ENCODE assay signal across 10 cellular contexts in the genomic region with DNA sequence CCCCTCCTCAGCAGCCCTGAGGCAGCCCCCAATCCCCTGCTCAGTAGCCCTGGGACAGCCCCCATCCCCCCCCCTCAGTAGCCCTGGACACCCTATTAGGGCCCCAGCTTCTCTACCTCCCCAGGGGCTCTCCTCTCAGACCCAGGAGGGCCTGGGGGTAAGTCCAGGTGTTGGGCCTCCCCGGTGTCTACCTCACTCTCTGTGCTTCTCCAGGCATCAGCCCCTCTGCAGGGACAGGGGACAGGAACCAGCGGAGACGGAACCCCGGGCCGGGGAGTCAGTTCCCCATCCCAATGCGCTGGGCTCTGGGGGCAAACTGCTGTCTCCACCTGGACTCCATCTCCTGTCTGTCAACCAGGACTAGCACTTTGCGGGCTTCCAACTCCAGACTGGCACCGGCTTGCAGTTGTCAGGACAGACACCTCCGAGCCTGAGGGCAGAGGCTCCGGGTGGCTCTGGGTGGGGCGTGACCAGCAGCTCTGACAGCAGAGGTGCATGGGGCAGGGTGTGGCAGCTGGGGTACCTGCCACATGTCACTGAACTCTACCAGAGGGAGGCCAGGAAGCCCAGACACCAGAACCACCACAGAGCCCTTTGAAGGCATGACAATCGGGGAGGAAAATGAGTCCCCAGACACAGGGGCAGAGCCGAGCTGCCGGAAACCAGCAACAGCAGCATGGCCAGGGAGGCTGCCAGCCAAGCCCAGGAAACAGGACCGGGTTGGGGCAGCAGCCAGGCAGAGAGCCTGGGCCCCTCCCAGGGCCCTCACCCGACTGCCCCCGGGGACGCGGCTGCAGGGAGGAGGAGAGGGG. TPM values are rescaled to one million over a fixed set of nuclear protein-coding genes. Genes with fewer than 3 reads are reported as not detected.
DNase-seq lines count a peak whose midpoint lies in the region; ATAC-seq and TF ChIP-seq lines count a peak whose summit lies in the region.
"Had no signal": no experiment of that assay in that cellular context is flagged by ENCODE, and none has a peak within 500 bp of the region (broad histone marks: within the 10 kb centered on the region; RNA-seq: fewer than 3 reads in every experiment).

No MANE protein-coding gene starts in this region.

- ATAC-seq in gastrocnemius medialis (peak; percentile 69 to 72), HG03520 (IDR thresholded peaks at IDR 0.05; ENCODE audit: unreplicated experiment) (no peak)

- intact Hi-C loops in gastrocnemius medialis (cut with DNase I; ENCODE audit: low total_unique reads) = no loop called here
- intact Hi-C loops in esophagus muscularis mucosa (cut with DNase I) = no loop called here

- peaks cover 21% of the 10 kb centered on the region for H3K4me1 ChIP-seq in CD8-positive, alpha-beta memory T cell (ENCODE audit: insufficient read depth, low read length)
- peaks cover 27 to 28% of the 10 kb centered on the region in 2 donors for H3K4me1 ChIP-seq in gastrocnemius medialis
- H3K4me1 ChIP-seq in esophagus muscularis mucosa = peaks cover 4 to 15% (median 12%) of the 10 kb centered on the region in 4 donors

- H3K4me1 Mint-ChIP-seq in CD8-positive, alpha-beta memory T cell = peaks cover 5 to 13% (median 5%) of the 10 kb centered on the region in 3 donors

- POLR2A ChIA-PET in CD8-positive, alpha-beta memory T cell (lab: Charles Lee) = interaction anchor here (0.5 to 0.9 kb wide), 2 partner anchors 131 to 1739 kb away, joined by 3 to 4 read pairs; no protein-coding TSS in a partner anchor

- CTCF ChIA-PET in CD8-positive, alpha-beta memory T cell (lab: Charles Lee) = interaction anchor here (0.6 to 1.3 kb wide), 2 partner anchors 11 to 50 kb away, joined by 3 to 7 read pairs; no protein-coding TSS in a partner anchor

- peak overlapping the region in 6 of 7 donors; percentile 23 to 68 (median 46) for H3K4me3 Mint-ChIP-seq in CD8-positive, alpha-beta memory T cell

- 73% methylated on average over 2 of the region's 19 CpGs for WGBS in esophagus muscularis mucosa

- peak overlapping the region in 6 of 8 donors; percentile 22 to 88 (median 54) for H3K27ac Mint-ChIP-seq in CD8-positive, alpha-beta memory T cell

- H3K27ac ChIP-seq in CD8-positive, alpha-beta memory T cell (ENCODE audit: low read depth, low read length) = no peak overlapping the region
- peak overlapping the region; percentile 67 to 91 (median 77) for H3K27ac ChIP-seq in gastrocnemius medialis
- no peak overlapping the region for H3K27ac ChIP-seq in esophagus muscularis mucosa (replicated peaks in 1 of 4)
- H3K27ac ChIP-seq: tibial artery had no signal

- TF ChIP-seq CTCF in gastrocnemius medialis (IDR thresholded peaks at IDR 0.05 in 4 of 5, conservative IDR thresholded peaks at IDR 0.05 in 1 of 5) (no peak), esophagus muscularis mucosa (IDR thresholded peaks at IDR 0.05) (no peak)

- no peaks in the 10 kb centered on the region for H3K9me3 ChIP-seq in CD8-positive, alpha-beta memory T cell (ENCODE audit: low read length)
- no peaks in the 10 kb centered on the region for H3K9me3 ChIP-seq in gastrocnemius medialis
- no peaks in the 10 kb centered on the region for H3K9me3 ChIP-seq in esophagus muscularis mucosa
- H3K9me3 ChIP-seq: tibial artery had no signal

- peaks cover 2 to 4% of the 10 kb centered on the region in 2 donors for H3K27me3 Mint-ChIP-seq in CD8-positive, alpha-beta memory T cell

- DNase-seq in CD8-positive, alpha-beta memory T cell = peak; percentile 26 to 81 (median 71)
- DNase-seq in T-helper 9 cell = peak; percentile 44
- DNase-seq in anterior cingulate cortex (lab: John Stamatoyannopoulos, UW) = peak in 52 of 58 donors; percentile 13 to 79 (median 50)
- DNase-seq in gastrocnemius medialis = peak; percentile 41 to 77
- no peak for DNase-seq in HT-29 (ENCODE audit: low spot score)
- DNase-seq in esophagus muscularis mucosa (ENCODE audit: extremely low spot score) = no peak
- DNase-seq in ureter (ENCODE audit: low spot score) = no peak
- DNase-seq: aorta, tibial artery had no signal

- H3K36me3 Mint-ChIP-seq in CD8-positive, alpha-beta memory T cell = no peaks in the 10 kb centered on the region

- H3K9me3 Mint-ChIP-seq in CD8-positive, alpha-beta memory T cell = no peaks in the 10 kb centered on the region

- TF ChIP-seq POLR2A in gastrocnemius medialis (IDR thresholded peaks at IDR 0.05) = peak in 1 of 2 donors; percentile 26
- TF ChIP-seq POLR2A in esophagus muscularis mucosa (IDR thresholded peaks at IDR 0.05; ENCODE audit: low read depth) = no peak

- H3K27me3 ChIP-seq in CD8-positive, alpha-beta memory T cell (ENCODE audit: insufficient read depth, low read length, poor library complexity, severe bottlenecking) = no peaks in the 10 kb centered on the region
- no peaks in the 10 kb centered on the region for H3K27me3 ChIP-seq in gastrocnemius medialis
- H3K27me3 ChIP-seq in esophagus muscularis mucosa = peaks cover 0 to 56% (median 4%) of the 10 kb centered on the region in 4 donors

- H3K4me3 ChIP-seq in CD8-positive, alpha-beta memory T cell (ENCODE audit: low read length) = peak overlapping the region; percentile 26
- H3K4me3 ChIP-seq in gastrocnemius medialis (peak overlapping the region; percentile 2 to 32 (median 21)), esophagus muscularis mucosa (no peak overlapping the region)
- H3K4me3 ChIP-seq: tibial artery had no signal

- TF ChIP-seq EP300 in esophagus muscularis mucosa (IDR thresholded peaks at IDR 0.05) = no peak

- in situ Hi-C loops in gastrocnemius medialis (cut with MboI; ENCODE audit: low sequenced_read_pairs in 4 of 4) = no loop called here

- H3K36me3 ChIP-seq in CD8-positive, alpha-beta memory T cell (ENCODE audit: insufficient read depth, low read length) = no peaks in the 10 kb centered on the region
- H3K36me3 ChIP-seq in gastrocnemius medialis (no peaks in the 10 kb centered on the region), esophagus muscularis mucosa (no peaks in the 10 kb centered on the region)
- H3K36me3 ChIP-seq: tibial artery had no signal

RNA-seq across cellular contexts. Expression of a gene that starts 17.7 kb away (rescaled TPM):
- 10 to 100 TPM; 36.3 to 38.1 TPM for total RNA-seq in CD8-positive, alpha-beta memory T cell
- 27.1 TPM for polyA plus RNA-seq in CD8-positive, alpha-beta memory T cell
- 100 to 1,000 TPM; 218 to 263 (median 248) TPM for total RNA-seq in gastrocnemius medialis
- total RNA-seq in HT-29 (2014; rRNA removed; shearing (Covaris generic)) = 53.0 and 60.4 TPM in 2 replicates
- 10 to 100 TPM; 61.6 to 77.2 (median 67.3) TPM for total RNA-seq in esophagus muscularis mucosa
- 34.2 TPM for total RNA-seq in ureter

Comparison
In these comparisons a context has a peak if more than half of its experiments do, and no peak if none do; other contexts are left out.
1. DNase-seq: peak in CD8-positive, alpha-beta memory T cell (5 of 5), T-helper 9 cell (single experiment), anterior cingulate cortex (52 of 58) and gastrocnemius medialis (2 of 2); none in HT-29 (single experiment), esophagus muscularis mucosa (single experiment) and ureter (single experiment).
2. H3K27ac ChIP-seq: peak in gastrocnemius medialis (4 of 4); none in CD8-positive, alpha-beta memory T cell (single experiment) and esophagus muscularis mucosa (0 of 4).
3. H3K4me3 ChIP-seq: peak in CD8-positive, alpha-beta memory T cell (single experiment) and gastrocnemius medialis (4 of 4); none in esophagus muscularis mucosa (0 of 4).